ENCODE assay signal across 8 cellular contexts in the genomic region with DNA sequence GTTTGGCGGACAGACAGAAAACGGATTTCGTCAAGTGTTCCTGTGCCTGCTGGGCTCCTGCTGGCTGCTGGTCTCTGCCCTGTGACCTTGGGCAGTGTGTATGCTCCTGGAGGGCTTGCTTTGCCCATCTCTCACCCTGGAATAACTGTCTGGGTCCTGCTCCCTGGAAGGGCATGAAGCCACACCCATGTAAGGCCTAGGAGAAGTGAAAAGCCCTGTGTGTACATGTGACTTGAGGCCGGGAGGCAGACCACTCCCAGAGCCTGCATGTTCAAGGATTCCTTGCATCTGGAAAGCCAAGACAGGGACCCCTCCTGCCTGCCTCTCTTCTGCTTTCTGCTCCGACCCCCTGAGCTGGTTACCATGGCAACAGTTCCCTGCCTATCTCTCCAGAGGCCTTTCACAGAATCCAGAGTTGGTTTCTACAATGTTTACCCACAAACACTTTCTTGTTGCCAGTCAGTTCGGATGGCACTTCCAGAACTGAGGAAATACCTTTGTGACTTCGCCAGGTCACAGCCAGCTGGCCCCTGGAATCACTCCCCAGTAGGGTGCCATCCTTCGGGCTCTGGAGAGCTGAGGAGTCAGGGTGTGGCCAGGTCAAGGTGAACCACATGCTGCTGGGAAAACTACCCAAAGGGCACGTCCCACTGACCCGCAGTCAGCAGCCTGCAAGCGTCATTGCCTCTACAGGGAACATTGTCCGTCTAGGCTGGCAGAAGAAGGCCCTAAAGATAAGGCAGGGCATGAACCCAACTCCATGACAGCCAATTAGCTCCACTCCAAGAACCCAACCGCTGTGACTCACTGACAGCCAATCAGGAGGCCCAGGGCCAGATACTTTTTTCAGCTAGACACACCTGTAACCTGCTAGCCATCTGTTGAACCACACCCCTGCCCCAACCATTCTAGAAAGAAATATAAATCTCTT. TPM values are rescaled to one million over a fixed set of nuclear protein-coding genes. Genes with fewer than 3 reads are reported as not detected.
A peak's percentile ranks its signal among the peaks of the same experiment; 100 is the strongest.
DNase-seq lines count a peak whose midpoint lies in the region; ATAC-seq, FAIRE-seq and TF ChIP-seq lines count a peak whose summit lies in the region.
"Had no signal": no experiment of that assay in that cellular context is flagged by ENCODE, and none has a peak within 500 bp of the region (broad histone marks: within the 10 kb centered on the region; RNA-seq: fewer than 3 reads in every experiment).

No MANE protein-coding gene starts in this region.

- no peak overlapping the region for H3K9ac ChIP-seq in MM.1S (ENCODE audit: low read length)

- CTCF ChIA-PET in PC-9 (lab: Charles Lee) = interaction anchor here (0.5 to 1.3 kb wide), 4 partner anchors 90 to 230 kb away, joined by 3 to 4 read pairs (median 4); partner anchors contain the start of gene ELF3

- H3K36me3 ChIP-seq in MM.1S (replicated peaks; ENCODE audit: insufficient read depth, low read length) = no peaks in the 10 kb centered on the region
- no peaks in the 10 kb centered on the region for H3K36me3 ChIP-seq in PC-9 (ENCODE audit: low read depth)
- no peaks in the 10 kb centered on the region for H3K36me3 ChIP-seq in small intestine (ENCODE audit: control insufficient read depth in 2 of 2, insufficient read depth in 2 of 2, low read length in 2 of 2)
- H3K36me3 ChIP-seq in HAP-1 (replicated peaks) = no peaks in the 10 kb centered on the region

- H3K4me2 ChIP-seq in MM.1S (ENCODE audit: low read depth, low read length) (no peak overlapping the region), PC-9 (peak overlapping the region; percentile 71)

- POLR2A ChIA-PET in PC-9 (lab: Charles Lee; ENCODE audit: unreplicated experiment) = interaction anchor here (0.6 to 3.2 kb wide), 10 partner anchors 51 to 175 kb away, joined by 3 to 48 read pairs (median 10); partner anchors contain the start of gene ELF3

- intact Hi-C loops in PC-9 (cut with micrococcal nuclease; ENCODE audit: unreplicated experiment) = loop anchor here (1.0 to 10.0 kb wide), 3 partner anchors 62 to 393 kb away; no protein-coding TSS in a partner anchor
- intact Hi-C loops in right cardiac atrium (cut with DNase I) = no loop called here

- H3K79me2 ChIP-seq in MM.1S (ENCODE audit: low read length) (no peaks in the 10 kb centered on the region), PC-9 (ENCODE audit: low read depth) (no peaks in the 10 kb centered on the region)

- in situ Hi-C loops in HAP-1 (cut with MboI; ENCODE audit: low sequenced_read_pairs) = no loop called here

- ATAC-seq in right cardiac atrium = peak; percentile 58 to 60
- ATAC-seq in GM21825 (IDR thresholded peaks at IDR 0.05; ENCODE audit: unreplicated experiment) = no peak

- H3K9me2 ChIP-seq in MM.1S (replicated peaks; ENCODE audit: insufficient read depth, low read length) (no peaks in the 10 kb centered on the region), PC-9 (ENCODE audit: insufficient read depth) (no peaks in the 10 kb centered on the region)

- TF ChIP-seq CTCF in MM.1S (IDR thresholded peaks at IDR 0.05; ENCODE audit: low read length) = no peak
- TF ChIP-seq CTCF in PC-9 (conservative IDR thresholded peaks at IDR 0.05) = no peak

- no peak for FAIRE-seq in small intestine (lab: Jason Lieb, UNC)

- H3F3A ChIP-seq in MM.1S (ENCODE audit: insufficient read depth, low read length) (no peaks in the 10 kb centered on the region), PC-9 (ENCODE audit: insufficient read depth, low read depth) (peaks cover 70% of the 10 kb centered on the region)

- H2AFZ ChIP-seq in MM.1S (ENCODE audit: low read length) = 0 out of 2 replicates have a peak overlapping the region, but pooled peaks have one; percentile 20
- H2AFZ ChIP-seq in PC-9 = no peak overlapping the region

- WGBS in right cardiac atrium = 51% methylated on average over 13 of the region's 13 CpGs
- WGBS in small intestine, 3 donors = 17 to 51% (median 30%) methylated on average over 13 of the region's 13 CpGs

- no peak overlapping the region for H3K27ac ChIP-seq in MM.1S (ENCODE audit: low read length)
- peak overlapping the region; percentile 99 for H3K27ac ChIP-seq in PC-9
- peak overlapping the region; percentile 81 for H3K27ac ChIP-seq in right cardiac atrium (ENCODE audit: low read length)
- H3K27ac ChIP-seq in small intestine (ENCODE audit: low read depth in 1 of 2, low read length in 1 of 2) = peak overlapping the region; percentile 97 to 100

- peaks cover 31% of the 10 kb centered on the region for H3K4me1 ChIP-seq in MM.1S (ENCODE audit: low read length)
- peaks cover 95% of the 10 kb centered on the region for H3K4me1 ChIP-seq in PC-9 (replicated peaks; ENCODE audit: insufficient read depth)
- peaks cover 6% of the 10 kb centered on the region for H3K4me1 ChIP-seq in right cardiac atrium (ENCODE audit: control insufficient read depth, insufficient read depth, low read length)
- peaks cover 4 to 13% of the 10 kb centered on the region in 2 donors for H3K4me1 ChIP-seq in small intestine (ENCODE audit: control insufficient read depth in 2 of 2, insufficient read depth in 1 of 2, low read depth in 1 of 2, low read length in 1 of 2)
- peaks cover 7% of the 10 kb centered on the region for H3K4me1 ChIP-seq in HAP-1

- H3K9me3 ChIP-seq in MM.1S (replicated peaks; ENCODE audit: insufficient read depth, low read length) (no peaks in the 10 kb centered on the region), PC-9 (ENCODE audit: insufficient read depth, low read depth) (no peaks in the 10 kb centered on the region), right cardiac atrium (ENCODE audit: control insufficient read depth, low read length) (no peaks in the 10 kb centered on the region), small intestine (ENCODE audit: control insufficient read depth, low read depth) (no peaks in the 10 kb centered on the region), HAP-1 (no peaks in the 10 kb centered on the region)

- H4K20me1 ChIP-seq in MM.1S (ENCODE audit: insufficient read depth, low read length) = no peaks in the 10 kb centered on the region
- no peaks in the 10 kb centered on the region for H4K20me1 ChIP-seq in PC-9 (ENCODE audit: insufficient read depth)

- no peak for DNase-seq in MM.1S
- DNase-seq in PC-9 = peak; percentile 92 to 97
- peak; percentile 22 to 57 (median 51) for DNase-seq in right cardiac atrium
- DNase-seq in small intestine = peak; percentile 100
- no peak for DNase-seq in HAP-1 (ENCODE audit: low spot score in 2 of 2)
- DNase-seq in H4 (ENCODE audit: low spot score) = no peak
- DNase-seq: hippocampal formation had no signal

- H3K27me3 ChIP-seq in MM.1S (replicated peaks; ENCODE audit: insufficient read depth, low read length) = no peaks in the 10 kb centered on the region
- H3K27me3 ChIP-seq in PC-9 (ENCODE audit: insufficient read depth, low read depth) = no peaks in the 10 kb centered on the region
- H3K27me3 ChIP-seq in right cardiac atrium (ENCODE audit: control insufficient read depth, insufficient read depth) = no peaks in the 10 kb centered on the region
- H3K27me3 ChIP-seq in small intestine (ENCODE audit: control insufficient read depth in 2 of 2, insufficient read depth in 2 of 2, low read length in 2 of 2) = no peaks in the 10 kb centered on the region
- no peaks in the 10 kb centered on the region for H3K27me3 ChIP-seq in HAP-1 (ENCODE audit: low read depth)

- BruUV-seq in PC-9 (replicated peaks; lab: Mats Ljungman, UMichigan) = TSS peak; percentile 44

- H3K4me3 ChIP-seq in MM.1S (ENCODE audit: low read length) (no peak overlapping the region), PC-9 (no peak overlapping the region; the same call in 1 of the 2 replicates), right cardiac atrium (ENCODE audit: low read length) (no peak overlapping the region), small intestine (ENCODE audit: low read depth in 1 of 2, low read length in 2 of 2) (no peak overlapping the region), HAP-1 (no peak overlapping the region)

RNA-seq across cellular contexts. Expression of gene GPR37L1, which starts 14.7 kb away (rescaled TPM):
- total RNA-seq in PC-9 (2021) = 0.30 and 0.33 TPM in 2 replicates
- under 1 TPM in 3 of 4 donors, not detected in 1; 0.06 to 0.21 (median 0.11) TPM for total RNA-seq in right cardiac atrium
- 0.20 TPM for polyA plus RNA-seq in right cardiac atrium
- under 1 TPM in 2 of 3 donors, not detected in 1; 0.22 to 0.37 TPM for polyA plus RNA-seq in small intestine
- total RNA-seq in H4 (2014; rRNA removed; shearing (Covaris generic)) = 0.02 TPM in 1 of 2 replicates, not detected in the other

RNA-seq across cellular contexts. Expression of gene ARL8A, which starts 36.5 kb away (rescaled TPM):
- total RNA-seq in PC-9 (2021) = 40.0 and 42.6 TPM in 2 replicates
- 10 to 100 TPM; 60.9 to 75.3 (median 66.7) TPM for total RNA-seq in right cardiac atrium
- polyA plus RNA-seq in right cardiac atrium = 32.0 TPM
- 10 to 100 TPM; 17.4 to 23.0 (median 22.2) TPM for polyA plus RNA-seq in small intestine
- total RNA-seq in H4 (2014; rRNA removed; shearing (Covaris generic)) = 19.4 and 21.6 TPM in 2 replicates

RNA-seq across cellular contexts. Expression of gene PTPN7, which starts 52.3 kb away (rescaled TPM):
- total RNA-seq in PC-9 (2021) (not detected in 2 replicates), right cardiac atrium (1 to 10 TPM in 1 of 4 donors, under 1 TPM in 3; 0.28 to 1.7 (median 0.66) TPM)
- polyA plus RNA-seq in right cardiac atrium (0.29 TPM), small intestine (1 to 10 TPM; 1.9 to 8.9 (median 2.5) TPM)
- total RNA-seq in H4 (2014; rRNA removed; shearing (Covaris generic)) = 0.12 TPM in 2 replicates

Comparison
In these comparisons a context has a peak if more than half of its experiments do, and no peak if none do; other contexts are left out.
1. DNase-seq: peak in PC-9 (2 of 2), right cardiac atrium (3 of 3) and small intestine (single experiment); none in MM.1S (single experiment), HAP-1 (0 of 2) and H4 (single experiment).